1 cellular context compared by ENCODE assay signal in genomic region chr16:85057212-85057889, GRCh38.
A peak's percentile ranks its signal among the peaks of the same experiment; 100 is the strongest.
TF ChIP-seq lines count a peak whose summit lies in the region.

No MANE protein-coding gene starts in this region.

TF ChIP-seq in H1, 55 proteins besides CTCF, POLR2A, EP300 and RAD21:
- TF ChIP-seq GABPA (IDR thresholded peaks at IDR 0.05; ENCODE audit: borderline replicate concordance, insufficient read depth, low read length) (0 out of 2 replicates have a peak, but pooled peaks have one; percentile 30), EZH2 (IDR thresholded peaks at IDR 0.05; ENCODE audit: low read depth, low read length, severe bottlenecking) (no peak), BRCA1 (IDR thresholded peaks at IDR 0.05; ENCODE audit: low read depth, low read length) (no peak), JUN (IDR thresholded peaks at IDR 0.05; ENCODE audit: low read depth, low read length) (no peak)
